ENCODE assay signal across 19 cellular contexts in the genomic region with DNA sequence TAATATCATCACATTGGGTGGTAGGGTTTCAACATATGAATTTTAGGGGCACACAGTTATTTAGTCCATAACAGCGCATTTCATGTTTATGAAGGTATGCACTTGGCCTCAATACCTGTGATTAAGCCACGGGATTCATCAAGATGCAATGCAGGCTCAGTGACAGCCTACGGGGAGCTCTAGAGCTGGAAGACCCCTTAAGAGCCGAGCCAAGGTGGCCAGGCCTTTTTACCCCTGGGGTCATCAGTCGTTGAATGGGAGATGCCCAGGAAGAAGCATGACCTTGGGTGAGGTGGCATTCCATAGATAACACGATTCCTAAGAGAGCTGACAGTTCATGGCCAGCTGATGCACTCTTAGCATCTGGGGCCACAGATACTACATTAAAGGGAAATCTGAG.
DNase-seq lines count a peak whose midpoint lies in the region; TF ChIP-seq lines count a peak whose summit lies in the region.
"Had no signal": no experiment of that assay in that cellular context is flagged by ENCODE, and none has a peak within 500 bp of the region (broad histone marks: within the 10 kb centered on the region; RNA-seq: fewer than 3 reads in every experiment).

No MANE protein-coding gene starts in this region.

- no peak for TF ChIP-seq CTCF in esophagus muscularis mucosa (IDR thresholded peaks at IDR 0.05)
- TF ChIP-seq CTCF in GM10266 (IDR thresholded peaks at IDR 0.05; ENCODE audit: control insufficient read depth, insufficient read depth, low read depth, missing control alignments) = no peak
- TF ChIP-seq CTCF in type B pancreatic cell (conservative IDR thresholded peaks at IDR 0.05) = no peak

- no peak overlapping the region for H3K27ac ChIP-seq in esophagus muscularis mucosa (replicated peaks in 1 of 4)
- H3K27ac ChIP-seq: 22Rv1; A549; BLaER1 treated with 17β-estradiol and CSF1 and Interleukin-3, amounts not matched to agents 10 nM and 100 nM; C4-2B had no signal

- H3K4me1 ChIP-seq in esophagus muscularis mucosa = no peaks in the 10 kb centered on the region
- H3K4me1 ChIP-seq: A549, Caco-2 had no signal

- H3K36me3 ChIP-seq in esophagus muscularis mucosa = no peaks in the 10 kb centered on the region
- H3K36me3 ChIP-seq: BLaER1 treated with 17β-estradiol and CSF1 and Interleukin-3, amounts not matched to agents 10 nM and 100 nM had no signal

- H3K27me3 ChIP-seq in esophagus muscularis mucosa = peaks cover 0 to 8% (median 0%) of the 10 kb centered on the region in 4 donors
- H3K27me3 ChIP-seq: BLaER1 treated with 17β-estradiol and CSF1 and Interleukin-3, amounts not matched to agents 10 nM and 100 nM had no signal

- intact Hi-C loops in activated CD4-positive, alpha-beta T cell treated with anti-CD3 and anti-CD28 coated beads, Interleukin-2, amount 10 ng/mL, durations not matched to agents 24 days and 14 days (cut with micrococcal nuclease) = no loop called here
- intact Hi-C loops in esophagus muscularis mucosa (cut with DNase I) = no loop called here

- H3K36me3 Mint-ChIP-seq in activated CD4-positive, alpha-beta T cell treated with anti-CD3 and anti-CD28 coated beads, Interleukin-2, amount 10 ng/mL, durations not matched to agents 24 days and 14 days (ENCODE audit: low read depth) = no peaks in the 10 kb centered on the region
- no peaks in the 10 kb centered on the region for H3K36me3 Mint-ChIP-seq in type B pancreatic cell
- H3K36me3 Mint-ChIP-seq: CD8-positive, alpha-beta T cell had no signal

- H3K27me3 Mint-ChIP-seq in activated CD4-positive, alpha-beta T cell treated with anti-CD3 and anti-CD28 coated beads, Interleukin-2, amount 10 ng/mL, durations not matched to agents 24 days and 14 days = no peaks in the 10 kb centered on the region
- H3K27me3 Mint-ChIP-seq in type B pancreatic cell = no peaks in the 10 kb centered on the region
- H3K27me3 Mint-ChIP-seq: B cell had no signal

- 73% methylated on average over 6 of the region's 6 CpGs for WGBS in esophagus muscularis mucosa

- DNase-seq in activated CD4-positive, alpha-beta T cell treated with anti-CD3 and anti-CD28 coated beads, Interleukin-2, amount 10 ng/mL, durations not matched to agents 24 days and 14 days = peak; percentile 12
- DNase-seq in activated CD4-positive, alpha-beta T cell treated with anti-CD3 and anti-CD28 coated beads for 48 hours = no peak
- DNase-seq in esophagus muscularis mucosa (ENCODE audit: extremely low spot score) = peak; percentile 75
- DNase-seq in mucosa of gallbladder (ENCODE audit: low spot score) = peak; percentile 1
- no peak for DNase-seq in GM10266 (ENCODE audit: extremely low spot score)
- no peak for DNase-seq in type B pancreatic cell (ENCODE audit: extremely low spot score, unreplicated experiment)
- no peak for DNase-seq in Ammon's horn (ENCODE audit: low spot score)
- DNase-seq: Caco-2; Calu3; CD4-positive, alpha-beta T cell; CD8-positive, alpha-beta T cell; DMS79 treated with DMSO at 0.1 percent for 48 hours; GF-D8 had no signal

- no peak overlapping the region for H3K4me3 Mint-ChIP-seq in activated CD4-positive, alpha-beta T cell treated with anti-CD3 and anti-CD28 coated beads, Interleukin-2, amount 10 ng/mL, durations not matched to agents 24 days and 14 days
- no peak overlapping the region for H3K4me3 Mint-ChIP-seq in type B pancreatic cell
- H3K4me3 Mint-ChIP-seq: B cell; CD4-positive, alpha-beta T cell; CD8-positive, alpha-beta T cell had no signal

- H3K4me1 Mint-ChIP-seq in activated CD4-positive, alpha-beta T cell treated with anti-CD3 and anti-CD28 coated beads, Interleukin-2, amount 10 ng/mL, durations not matched to agents 24 days and 14 days = no peaks in the 10 kb centered on the region
- peaks cover 2% of the 10 kb centered on the region for H3K4me1 Mint-ChIP-seq in type B pancreatic cell (ENCODE audit: unreplicated experiment)
- H3K4me1 Mint-ChIP-seq: B cell had no signal

- TF ChIP-seq POLR2A in esophagus muscularis mucosa (IDR thresholded peaks at IDR 0.05; ENCODE audit: low read depth) = no peak

- no peak overlapping the region for H3K4me3 ChIP-seq in esophagus muscularis mucosa
- H3K4me3 ChIP-seq: A549; BLaER1 treated with 17β-estradiol and CSF1 and Interleukin-3, amounts not matched to agents 10 nM and 100 nM; GM12878 had no signal

- peaks cover 0 to 16% (median 11%) of the 10 kb centered on the region in 4 donors for H3K9me3 ChIP-seq in esophagus muscularis mucosa

- TF ChIP-seq EP300 in esophagus muscularis mucosa (IDR thresholded peaks at IDR 0.05) = no peak

- no peak overlapping the region for H3K27ac Mint-ChIP-seq in activated CD4-positive, alpha-beta T cell treated with anti-CD3 and anti-CD28 coated beads, Interleukin-2, amount 10 ng/mL, durations not matched to agents 24 days and 14 days
- H3K27ac Mint-ChIP-seq in type B pancreatic cell = no peak overlapping the region
- H3K27ac Mint-ChIP-seq: B cell; CD4-positive, alpha-beta T cell; CD8-positive, alpha-beta T cell had no signal

- no peaks in the 10 kb centered on the region for H3K9me3 Mint-ChIP-seq in activated CD4-positive, alpha-beta T cell treated with anti-CD3 and anti-CD28 coated beads, Interleukin-2, amount 10 ng/mL, durations not matched to agents 24 days and 14 days
- H3K9me3 Mint-ChIP-seq in type B pancreatic cell = peaks cover 11% of the 10 kb centered on the region

Comparison
In these comparisons a context has a peak if more than half of its experiments do, and no peak if none do; other contexts are left out.
1. DNase-seq: peak in activated CD4-positive, alpha-beta T cell treated with anti-CD3 and anti-CD28 coated beads, Interleukin-2, amount 10 ng/mL, durations not matched to agents 24 days and 14 days (single experiment), esophagus muscularis mucosa (single experiment) and mucosa of gallbladder (single experiment); none in activated CD4-positive, alpha-beta T cell treated with anti-CD3 and anti-CD28 coated beads for 48 hours (single experiment), GM10266 (single experiment), type B pancreatic cell (single experiment) and Ammon's horn (single experiment).